ENCODE assay signal across 12 cellular contexts in genomic region chr20:49656304-49656703, GRCh38. TPM values are rescaled to one million over a fixed set of nuclear protein-coding genes. Genes with fewer than 3 reads are reported as not detected.
DNase-seq lines count a peak whose midpoint lies in the region; ATAC-seq and TF ChIP-seq lines count a peak whose summit lies in the region.
"Had no signal": no experiment of that assay in that cellular context is flagged by ENCODE, and none has a peak within 500 bp of the region (broad histone marks: within the 10 kb centered on the region; RNA-seq: fewer than 3 reads in every experiment).

No MANE protein-coding gene starts in this region.

- no peak overlapping the region for H3K27ac ChIP-seq in osteoblast (ENCODE audit: low read depth, low read length)

- peaks cover 4% of the 10 kb centered on the region for H3K9me3 Mint-ChIP-seq in chondrocyte (ENCODE audit: low read depth)
- H3K9me3 Mint-ChIP-seq: IgD-negative memory B cell had no signal

- no peaks in the 10 kb centered on the region for H3K27me3 Mint-ChIP-seq in chondrocyte (ENCODE audit: low read depth)
- H3K27me3 Mint-ChIP-seq: IgD-negative memory B cell had no signal

- H3K27ac Mint-ChIP-seq in chondrocyte (ENCODE audit: unreplicated experiment): peak overlapping the region; percentile 78
- H3K27ac Mint-ChIP-seq: IgD-negative memory B cell had no signal

- ATAC-seq in HG03108 (IDR thresholded peaks at IDR 0.05; ENCODE audit: unreplicated experiment) (no peak), HG03520 (IDR thresholded peaks at IDR 0.05; ENCODE audit: unreplicated experiment) (no peak)

- peak overlapping the region; percentile 45 for H3K4me2 ChIP-seq in osteoblast (ENCODE audit: insufficient read depth, low read length)
- H3K4me2 ChIP-seq: smooth muscle cell had no signal

- H4K20me1 ChIP-seq in osteoblast (ENCODE audit: insufficient read depth, low read length): peaks cover 32% of the 10 kb centered on the region

- peaks cover 27% of the 10 kb centered on the region for H3K36me3 ChIP-seq in osteoblast (ENCODE audit: insufficient read depth, low read length)

- H2AFZ ChIP-seq in osteoblast (ENCODE audit: low read length): no peak overlapping the region

- H3K27me3 ChIP-seq in osteoblast (ENCODE audit: insufficient read depth, low read length): no peaks in the 10 kb centered on the region

- peaks cover 26% of the 10 kb centered on the region for H3K36me3 Mint-ChIP-seq in chondrocyte (ENCODE audit: low read depth)

- no peaks in the 10 kb centered on the region for H3K9me3 ChIP-seq in osteoblast (ENCODE audit: low read depth, low read length)

- no peak overlapping the region for H3K4me3 ChIP-seq in osteoblast (ENCODE audit: insufficient read depth, low read length)
- H3K4me3 ChIP-seq: smooth muscle cell had no signal

- TF ChIP-seq CTCF in chondrocyte (IDR thresholded peaks at IDR 0.05): no peak
- no peak for TF ChIP-seq CTCF in osteoblast (IDR thresholded peaks at IDR 0.05; ENCODE audit: extremely low read depth, low read depth, low read length)

- DNase-seq in DMS153 (lab: John Stamatoyannopoulos, UW): peak; percentile 76
- DNase-seq in NCI-H187 treated with DMSO at 0.1 percent for 48 hours (lab: John Stamatoyannopoulos, UW): peak; percentile 80
- DNase-seq in chondrocyte (ENCODE audit: low spot score): no peak
- DNase-seq in osteoblast (ENCODE audit: insufficient read length, low spot score, missing footprints): no peak
- DNase-seq in NCI-H526 (lab: John Stamatoyannopoulos, UW): no peak
- no peak for DNase-seq in MV-4-11 (lab: John Stamatoyannopoulos, UW)
- DNase-seq: effector CD4-positive, alpha-beta T cell; GOT3 had no signal

- peaks cover 8% of the 10 kb centered on the region for H3K4me1 Mint-ChIP-seq in chondrocyte (ENCODE audit: low read depth)

- H3K4me1 ChIP-seq in osteoblast (ENCODE audit: insufficient read depth, low read length): peaks cover 27% of the 10 kb centered on the region

- no peak overlapping the region for H3K4me3 Mint-ChIP-seq in chondrocyte (ENCODE audit: unreplicated experiment)
- H3K4me3 Mint-ChIP-seq: IgD-negative memory B cell had no signal

- peaks cover 41% of the 10 kb centered on the region for H3K79me2 ChIP-seq in osteoblast (ENCODE audit: insufficient read depth, low read length)

RNA-seq across cellular contexts. Expression of gene B4GALT5, which starts 57.4 kb away (rescaled TPM):
- total RNA-seq in chondrocyte (54.2 to 56.1 TPM (median 55.0 TPM) in 3 replicates), osteoblast (35.8 and 43.9 TPM in 2 replicates)

Comparison
In these comparisons a context has a peak if more than half of its experiments do, and no peak if none do; other contexts are left out.
1. DNase-seq: peak in DMS153 (single experiment) and NCI-H187 treated with DMSO at 0.1 percent for 48 hours (single experiment); none in chondrocyte (single experiment), osteoblast (single experiment), NCI-H526 (0 of 2) and MV-4-11 (single experiment).